ENCODE assay signal across 21 cellular contexts in the genomic region with DNA sequence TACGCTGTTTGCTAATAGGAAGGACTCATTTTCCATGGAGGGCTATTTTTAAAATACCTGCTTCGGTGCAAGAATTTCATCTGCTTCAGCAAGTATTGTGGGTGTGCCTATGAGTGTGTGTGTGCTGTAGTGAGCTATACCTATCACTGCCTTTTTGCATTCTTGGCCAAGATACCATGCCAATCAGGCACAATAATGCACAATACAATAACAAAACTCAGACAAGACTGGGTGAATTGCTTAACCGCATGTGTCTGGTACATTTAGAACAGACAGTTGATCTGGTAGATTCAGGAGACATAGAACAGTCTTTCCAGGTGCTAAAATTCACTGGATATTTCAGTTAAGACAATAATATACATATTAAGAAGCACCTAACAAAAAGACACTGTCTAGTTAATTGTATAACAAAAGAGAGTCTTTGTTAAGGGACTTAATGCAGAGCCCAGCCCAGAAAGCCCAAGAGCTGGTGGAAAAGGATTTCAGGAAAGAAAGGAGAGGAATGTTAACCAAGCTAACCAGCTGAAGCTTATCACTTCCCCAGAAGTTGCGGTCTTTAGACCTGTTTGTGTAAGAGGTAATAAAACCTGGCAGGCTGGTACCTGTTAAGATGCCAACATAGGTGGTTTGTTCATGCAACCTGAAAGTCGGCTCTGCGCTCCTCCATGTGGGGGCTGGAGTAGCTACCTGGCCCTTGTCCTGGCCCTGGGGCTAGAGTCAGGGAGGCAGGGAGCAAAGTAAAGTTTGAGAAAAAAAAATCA.
DNase-seq lines count a peak whose midpoint lies in the region; ATAC-seq, FAIRE-seq and TF ChIP-seq lines count a peak whose summit lies in the region.
"Had no signal": no experiment of that assay in that cellular context is flagged by ENCODE, and none has a peak within 500 bp of the region (broad histone marks: within the 10 kb centered on the region; RNA-seq: fewer than 3 reads in every experiment).

No MANE protein-coding gene starts in this region.

- DNase-seq in WTC11 (ENCODE audit: low spot score) (no peak), kidney (peak; percentile 68)
- no peak for DNase-seq in effector CD4-positive, alpha-beta T cell
- DNase-seq: activated CD4-positive, CD25-positive, alpha-beta regulatory T cell treated with anti-CD3 and anti-CD28 coated beads, Interleukin-2, amount 50 U/mL, for 72 hours; CD8-positive, alpha-beta memory T cell; DMS79 treated with DMSO at 0.1 percent for 48 hours; endodermal cell; hypothalamus; Kasumi-1; NCI-H1092 treated with DMSO at 0.1 percent for 48 hours; stimulated activated CD4-positive, alpha-beta T cell treated with anti-CD3 and anti-CD28 coated beads, Interleukin-12 subunit alpha, Interleukin-12 subunit beta, amount 100 ng/mL, for 4 hours; testis had no signal

- intact Hi-C loops in kidney (cut with DNase I) = no loop called here

- H3K4me1 ChIP-seq in HUES64 (ENCODE audit: insufficient read depth, low read length) (peaks cover 16% of the 10 kb centered on the region), kidney (ENCODE audit: control insufficient read depth in 1 of 2, insufficient read depth in 1 of 2, low read depth in 1 of 2, low read length in 2 of 2) (peaks cover 5 to 6% of the 10 kb centered on the region in 2 donors)
- H3K4me1 ChIP-seq: testis had no signal

- no peaks in the 10 kb centered on the region for H3K27me3 ChIP-seq in HUES64 (ENCODE audit: insufficient read depth, low read length)
- H3K27me3 ChIP-seq: testis had no signal

- H3K9me3 ChIP-seq in HUES64 (ENCODE audit: insufficient read depth, low read depth, low read length) (no peaks in the 10 kb centered on the region), kidney (ENCODE audit: control insufficient read depth in 1 of 2, low read length in 2 of 2) (no peaks in the 10 kb centered on the region)
- H3K9me3 ChIP-seq: testis had no signal

- H3K4me3 ChIP-seq in HUES64 (ENCODE audit: low read length) = no peak overlapping the region
- peak overlapping the region; percentile 28 to 41 for H3K4me3 ChIP-seq in kidney (ENCODE audit: low read length in 2 of 2)
- H3K4me3 ChIP-seq in skin epidermis = peak overlapping the region in 2 of 7 experiments; percentile 15 to 29
- H3K4me3 ChIP-seq: SK-N-MC, testis had no signal

- H3K4me1 Mint-ChIP-seq in WTC11 = peaks cover 16% of the 10 kb centered on the region

- H3K9me3 Mint-ChIP-seq in WTC11 = no peaks in the 10 kb centered on the region
- H3K9me3 Mint-ChIP-seq: activated naive CD4-positive, alpha-beta T cell treated with anti-CD3 and anti-CD28 coated beads, Interleukin-2, amount 50 U/mL, for 72 hours; nephron had no signal

- H3K9ac ChIP-seq in HUES64 (ENCODE audit: low read depth, low read length) = peak overlapping the region; percentile 20; the same call in 1 of the 2 replicates
- peak overlapping the region in 1 of 2 donors; percentile 22 for H3K9ac ChIP-seq in kidney (ENCODE audit: low read length in 2 of 2)

- H3K27ac ChIP-seq in HUES64 (ENCODE audit: low read depth, low read length) (no peak overlapping the region), kidney (ENCODE audit: low read depth in 2 of 2, low read length in 2 of 2) (peak overlapping the region; percentile 28 to 65), skin epidermis (peak overlapping the region in 15 of 21 experiments; percentile 18 to 88 (median 60))
- H3K27ac ChIP-seq: SK-N-MC, testis had no signal

- H3K36me3 ChIP-seq in HUES64 (ENCODE audit: insufficient read depth, low read length) (no peaks in the 10 kb centered on the region), kidney (ENCODE audit: control insufficient read depth in 1 of 2, insufficient read depth in 2 of 2, low read length in 2 of 2) (no peaks in the 10 kb centered on the region)

- no peak for TF ChIP-seq CTCF in WTC11 (IDR thresholded peaks at IDR 0.05)
- TF ChIP-seq CTCF in kidney (IDR thresholded peaks at IDR 0.05; ENCODE audit: borderline replicate concordance, extremely low read depth, insufficient read depth) = no peak

- H3K27me3 Mint-ChIP-seq in WTC11 (ENCODE audit: low read depth) = no peaks in the 10 kb centered on the region

- no peak overlapping the region for H3K4me3 Mint-ChIP-seq in WTC11
- H3K4me3 Mint-ChIP-seq: CD8-positive, alpha-beta memory T cell; endodermal cell; nephron had no signal

- ATAC-seq in WTC11 (peak; percentile 38), HG02763 (IDR thresholded peaks at IDR 0.05; ENCODE audit: unreplicated experiment) (no peak), HG03108 (IDR thresholded peaks at IDR 0.05; ENCODE audit: unreplicated experiment) (no peak), HG02759 (IDR thresholded peaks at IDR 0.05; ENCODE audit: unreplicated experiment) (no peak)
- ATAC-seq: activated naive CD4-positive, alpha-beta T cell treated with anti-CD3 and anti-CD28 coated beads, Interleukin-2, amount 50 U/mL, for 72 hours had no signal

- 76% methylated on average over 6 of the region's 6 CpGs for WGBS in HUES64

- no peak overlapping the region for H3K27ac Mint-ChIP-seq in WTC11
- H3K27ac Mint-ChIP-seq: activated naive CD4-positive, alpha-beta T cell treated with anti-CD3 and anti-CD28 coated beads, Interleukin-2, amount 50 U/mL, for 72 hours had no signal

- no peaks in the 10 kb centered on the region for H3K36me3 Mint-ChIP-seq in WTC11
- H3K36me3 Mint-ChIP-seq: activated naive CD4-positive, alpha-beta T cell treated with anti-CD3 and anti-CD28 coated beads, Interleukin-2, amount 50 U/mL, for 72 hours; CD8-positive, alpha-beta memory T cell had no signal

- POLR2A ChIA-PET in WTC11 (lab: Charles Lee) = no interaction called here

- FAIRE-seq in kidney (lab: Jason Lieb, UNC) = no peak
- FAIRE-seq: astrocyte had no signal

- CTCF ChIA-PET in WTC11 (lab: Charles Lee) = no interaction called here

TF ChIP-seq in WTC11, 78 proteins besides CTCF, POLR2A, EP300 and RAD21 (continues in another document):
- no peak for TF ChIP-seq KAT7 (CRISPR knock-in tag; IDR thresholded peaks at IDR 0.05; ENCODE audit: borderline replicate concordance)
- TF ChIP-seq NR3C1 (CRISPR knock-in tag; conservative IDR thresholded peaks at IDR 0.05; ENCODE audit: low read depth) = no peak
- TF ChIP-seq ZNF138 (CRISPR knock-in tag; conservative IDR thresholded peaks at IDR 0.05) = no peak
- no peak for TF ChIP-seq ZNF317 (CRISPR knock-in tag; IDR thresholded peaks at IDR 0.05; ENCODE audit: borderline replicate concordance, low read depth)
- TF ChIP-seq, protein P1, sequence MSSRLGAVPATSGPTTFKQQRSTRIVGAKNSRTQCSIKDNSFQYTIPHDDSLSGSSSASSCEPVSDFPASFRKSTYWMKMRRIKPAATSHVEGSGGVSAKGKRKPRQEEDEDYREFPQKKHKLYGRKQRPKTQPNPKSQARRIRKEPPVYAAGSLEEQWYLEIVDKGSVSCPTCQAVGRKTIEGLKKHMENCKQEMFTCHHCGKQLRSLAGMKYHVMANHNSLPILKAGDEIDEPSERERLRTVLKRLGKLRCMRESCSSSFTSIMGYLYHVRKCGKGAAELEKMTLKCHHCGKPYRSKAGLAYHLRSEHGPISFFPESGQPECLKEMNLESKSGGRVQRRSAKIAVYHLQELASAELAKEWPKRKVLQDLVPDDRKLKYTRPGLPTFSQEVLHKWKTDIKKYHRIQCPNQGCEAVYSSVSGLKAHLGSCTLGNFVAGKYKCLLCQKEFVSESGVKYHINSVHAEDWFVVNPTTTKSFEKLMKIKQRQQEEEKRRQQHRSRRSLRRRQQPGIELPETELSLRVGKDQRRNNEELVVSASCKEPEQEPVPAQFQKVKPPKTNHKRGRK (CRISPR knock-in tag; IDR thresholded peaks at IDR 0.05; ENCODE audit: borderline replicate concordance) = no peak
- TF ChIP-seq JUN (CRISPR knock-in tag; IDR thresholded peaks at IDR 0.05) = no peak
- TF ChIP-seq, protein P2, sequence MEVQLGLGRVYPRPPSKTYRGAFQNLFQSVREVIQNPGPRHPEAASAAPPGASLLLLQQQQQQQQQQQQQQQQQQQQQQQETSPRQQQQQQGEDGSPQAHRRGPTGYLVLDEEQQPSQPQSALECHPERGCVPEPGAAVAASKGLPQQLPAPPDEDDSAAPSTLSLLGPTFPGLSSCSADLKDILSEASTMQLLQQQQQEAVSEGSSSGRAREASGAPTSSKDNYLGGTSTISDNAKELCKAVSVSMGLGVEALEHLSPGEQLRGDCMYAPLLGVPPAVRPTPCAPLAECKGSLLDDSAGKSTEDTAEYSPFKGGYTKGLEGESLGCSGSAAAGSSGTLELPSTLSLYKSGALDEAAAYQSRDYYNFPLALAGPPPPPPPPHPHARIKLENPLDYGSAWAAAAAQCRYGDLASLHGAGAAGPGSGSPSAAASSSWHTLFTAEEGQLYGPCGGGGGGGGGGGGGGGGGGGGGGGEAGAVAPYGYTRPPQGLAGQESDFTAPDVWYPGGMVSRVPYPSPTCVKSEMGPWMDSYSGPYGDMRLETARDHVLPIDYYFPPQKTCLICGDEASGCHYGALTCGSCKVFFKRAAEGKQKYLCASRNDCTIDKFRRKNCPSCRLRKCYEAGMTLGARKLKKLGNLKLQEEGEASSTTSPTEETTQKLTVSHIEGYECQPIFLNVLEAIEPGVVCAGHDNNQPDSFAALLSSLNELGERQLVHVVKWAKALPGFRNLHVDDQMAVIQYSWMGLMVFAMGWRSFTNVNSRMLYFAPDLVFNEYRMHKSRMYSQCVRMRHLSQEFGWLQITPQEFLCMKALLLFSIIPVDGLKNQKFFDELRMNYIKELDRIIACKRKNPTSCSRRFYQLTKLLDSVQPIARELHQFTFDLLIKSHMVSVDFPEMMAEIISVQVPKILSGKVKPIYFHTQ (CRISPR knock-in tag; IDR thresholded peaks at IDR 0.05) = no peak
- no peak for TF ChIP-seq STAT6 (CRISPR knock-in tag; conservative IDR thresholded peaks at IDR 0.05; ENCODE audit: low read depth)
